8 cellular contexts compared by ENCODE assay signal in the genomic region with DNA sequence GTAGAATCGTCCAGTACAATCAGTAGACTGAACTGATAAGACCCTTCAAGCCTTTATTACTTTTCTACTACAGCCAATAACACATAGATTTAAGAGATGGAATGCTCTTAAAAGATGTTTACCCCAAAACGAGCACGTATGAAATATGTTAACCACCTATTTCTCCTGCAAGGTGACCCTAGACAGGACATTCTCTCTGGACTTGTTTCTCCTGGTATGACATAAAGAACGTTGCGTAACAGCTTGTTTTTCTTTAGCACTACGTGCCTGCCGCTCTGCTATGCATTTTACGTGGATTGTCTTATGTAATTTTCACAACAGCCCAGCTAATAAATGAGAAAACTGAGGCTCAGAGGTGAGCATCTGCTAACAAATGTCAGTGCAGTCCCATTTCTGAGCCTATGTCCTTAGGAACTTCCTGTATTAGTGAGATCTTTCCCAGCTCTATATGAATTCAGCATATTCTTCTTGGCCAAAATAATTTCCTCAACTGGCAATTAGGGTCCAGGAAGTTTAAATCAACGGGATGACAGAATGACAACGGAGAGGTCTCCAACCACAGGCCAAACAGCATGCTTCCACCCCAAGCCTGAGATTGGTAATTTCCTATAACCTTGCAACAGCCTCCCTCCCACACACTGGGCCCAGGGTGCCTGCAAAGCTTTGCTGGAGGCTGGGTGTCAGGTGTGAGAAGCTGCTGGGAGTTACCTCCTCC. TPM values are rescaled to one million over a fixed set of nuclear protein-coding genes. Genes with fewer than 3 reads are reported as not detected.
DNase-seq lines count a peak whose midpoint lies in the region; ATAC-seq lines count a peak whose summit lies in the region.

No MANE protein-coding gene starts in this region.

- no peaks in the 10 kb centered on the region for H3K9me3 Mint-ChIP-seq in activated naive CD8-positive, alpha-beta T cell (ENCODE audit: low read depth)

- peaks cover 31% of the 10 kb centered on the region for H3K36me3 Mint-ChIP-seq in activated naive CD8-positive, alpha-beta T cell

- peak; percentile 18 for DNase-seq in SIG-M5 treated with dmso at 0.1 percent for 504 hours (lab: John Stamatoyannopoulos, UW; ENCODE audit: unreplicated experiment)
- DNase-seq in SIG-M5 (lab: John Stamatoyannopoulos, UW): no peak
- DNase-seq in lung microvascular endothelial cell (ENCODE audit: low read depth in 2 of 2): peak; percentile 71 to 77
- no peak for DNase-seq in SK-N-DZ (ENCODE audit: low spot score)
- no peak for DNase-seq in KG1 (lab: John Stamatoyannopoulos, UW)

- ATAC-seq in GM18502 (IDR thresholded peaks at IDR 0.05; ENCODE audit: poor library complexity, unreplicated experiment): no peak

- peaks cover 43% of the 10 kb centered on the region for H3K4me1 Mint-ChIP-seq in activated naive CD8-positive, alpha-beta T cell (ENCODE audit: low read depth)

- peak overlapping the region; percentile 24 for H3K27ac ChIP-seq in temporal lobe (ENCODE audit: low read depth, low read length)

- no peaks in the 10 kb centered on the region for H3K27me3 Mint-ChIP-seq in activated naive CD8-positive, alpha-beta T cell

- peak overlapping the region; percentile 98 for H3K4me3 Mint-ChIP-seq in activated naive CD8-positive, alpha-beta T cell

- H3K27ac Mint-ChIP-seq in activated naive CD8-positive, alpha-beta T cell: peak overlapping the region; percentile 99

RNA-seq across cellular contexts. Expression of a gene that starts 3.7 kb away (rescaled TPM):
- 90.4 and 177 TPM in 2 replicates for total RNA-seq in lung microvascular endothelial cell
- total RNA-seq in temporal lobe: 22.4 TPM
- polyA plus RNA-seq in SK-N-DZ (2014; cell fraction: cytosol; rRNA removed): 39.1 and 52.8 TPM in 2 replicates
- 109 and 143 TPM in 2 replicates for polyA plus RNA-seq in SK-N-DZ (2014; cell fraction: nucleus; rRNA removed)

Comparison
In these comparisons a context has a peak if more than half of its experiments do, and no peak if none do; other contexts are left out.
1. DNase-seq: peak in SIG-M5 treated with dmso at 0.1 percent for 504 hours (single experiment) and lung microvascular endothelial cell (2 of 2); none in SIG-M5 (single experiment), SK-N-DZ (single experiment) and KG1 (single experiment).